ENCODE assay signal across 1 cellular context in the genomic region with DNA sequence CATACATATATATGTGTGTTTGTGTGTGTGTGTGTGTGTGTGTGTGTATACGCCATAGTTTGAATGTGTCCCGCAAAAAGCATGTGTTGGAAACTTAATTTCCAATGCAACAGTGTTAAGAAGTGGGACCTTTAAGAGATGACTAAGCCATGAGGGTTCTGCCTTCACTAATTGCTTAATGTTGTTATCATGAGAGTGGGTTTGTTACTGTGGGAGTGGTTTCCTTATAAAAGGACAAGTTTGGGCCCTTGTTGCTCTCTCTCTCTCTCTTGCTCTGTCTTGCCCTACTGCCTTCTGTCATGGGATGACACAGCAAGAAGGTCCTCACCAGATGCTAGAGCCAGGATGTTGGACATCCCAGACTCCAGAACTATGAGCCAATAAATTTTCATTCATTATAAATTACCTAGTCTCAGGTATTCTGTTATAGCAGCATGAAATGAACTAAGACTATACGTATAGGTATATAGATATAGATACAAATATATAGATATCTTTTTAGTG.
TF ChIP-seq lines count a peak whose summit lies in the region.

No MANE protein-coding gene starts in this region.

TF ChIP-seq in K562, 482 proteins besides CTCF, POLR2A, EP300 and RAD21 (continued from another document):
- 0 out of 2 replicates have a peak, but pooled peaks have one; percentile 14 for TF ChIP-seq DMBX1 (CRISPR knock-in tag; IDR thresholded peaks at IDR 0.05; ENCODE audit: borderline replicate concordance)
- no peak for TF ChIP-seq HDAC8 (tag; IDR thresholded peaks at IDR 0.05)
